ENCODE assay signal across 1 cellular context in the genomic region with DNA sequence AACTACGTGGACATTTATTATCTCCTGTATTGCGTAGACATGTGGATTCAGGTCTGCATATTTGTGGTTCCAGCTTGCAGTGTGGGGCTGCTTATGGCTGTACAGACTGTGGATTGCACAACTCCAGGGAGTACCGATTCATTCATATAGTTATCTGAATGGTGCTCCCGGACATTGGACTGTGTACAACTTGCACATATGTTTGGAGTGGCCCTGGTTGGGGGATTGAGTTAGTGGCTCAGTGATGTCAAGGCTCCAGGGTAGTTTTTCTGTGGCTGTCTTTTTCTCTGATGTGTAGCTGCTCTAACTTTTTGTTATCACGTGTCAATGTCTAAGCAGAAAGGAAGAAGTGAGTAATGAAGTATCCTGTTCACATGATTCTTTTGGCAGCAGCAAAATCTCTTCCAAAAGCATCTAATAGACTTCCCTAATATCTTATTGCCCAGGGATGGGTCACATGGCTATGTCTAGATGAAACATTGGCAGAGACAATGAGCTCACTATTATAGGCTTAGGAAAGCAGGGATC.
A peak's percentile ranks its signal among the peaks of the same experiment; 100 is the strongest.
TF ChIP-seq lines count a peak whose summit lies in the region.

No MANE protein-coding gene starts in this region.

TF ChIP-seq in HepG2, 621 proteins besides CTCF, POLR2A, EP300 and RAD21 (continued from another document and continues in another):
- TF ChIP-seq, protein P1, sequence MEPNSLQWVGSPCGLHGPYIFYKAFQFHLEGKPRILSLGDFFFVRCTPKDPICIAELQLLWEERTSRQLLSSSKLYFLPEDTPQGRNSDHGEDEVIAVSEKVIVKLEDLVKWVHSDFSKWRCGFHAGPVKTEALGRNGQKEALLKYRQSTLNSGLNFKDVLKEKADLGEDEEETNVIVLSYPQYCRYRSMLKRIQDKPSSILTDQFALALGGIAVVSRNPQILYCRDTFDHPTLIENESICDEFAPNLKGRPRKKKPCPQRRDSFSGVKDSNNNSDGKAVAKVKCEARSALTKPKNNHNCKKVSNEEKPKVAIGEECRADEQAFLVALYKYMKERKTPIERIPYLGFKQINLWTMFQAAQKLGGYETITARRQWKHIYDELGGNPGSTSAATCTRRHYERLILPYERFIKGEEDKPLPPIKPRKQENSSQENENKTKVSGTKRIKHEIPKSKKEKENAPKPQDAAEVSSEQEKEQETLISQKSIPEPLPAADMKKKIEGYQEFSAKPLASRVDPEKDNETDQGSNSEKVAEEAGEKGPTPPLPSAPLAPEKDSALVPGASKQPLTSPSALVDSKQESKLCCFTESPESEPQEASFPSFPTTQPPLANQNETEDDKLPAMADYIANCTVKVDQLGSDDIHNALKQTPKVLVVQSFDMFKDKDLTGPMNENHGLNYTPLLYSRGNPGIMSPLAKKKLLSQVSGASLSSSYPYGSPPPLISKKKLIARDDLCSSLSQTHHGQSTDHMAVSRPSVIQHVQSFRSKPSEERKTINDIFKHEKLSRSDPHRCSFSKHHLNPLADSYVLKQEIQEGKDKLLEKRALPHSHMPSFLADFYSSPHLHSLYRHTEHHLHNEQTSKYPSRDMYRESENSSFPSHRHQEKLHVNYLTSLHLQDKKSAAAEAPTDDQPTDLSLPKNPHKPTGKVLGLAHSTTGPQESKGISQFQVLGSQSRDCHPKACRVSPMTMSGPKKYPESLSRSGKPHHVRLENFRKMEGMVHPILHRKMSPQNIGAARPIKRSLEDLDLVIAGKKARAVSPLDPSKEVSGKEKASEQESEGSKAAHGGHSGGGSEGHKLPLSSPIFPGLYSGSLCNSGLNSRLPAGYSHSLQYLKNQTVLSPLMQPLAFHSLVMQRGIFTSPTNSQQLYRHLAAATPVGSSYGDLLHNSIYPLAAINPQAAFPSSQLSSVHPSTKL (CRISPR knock-in tag; IDR thresholded peaks at IDR 0.05): peak; percentile 93
- TF ChIP-seq, protein P2, sequence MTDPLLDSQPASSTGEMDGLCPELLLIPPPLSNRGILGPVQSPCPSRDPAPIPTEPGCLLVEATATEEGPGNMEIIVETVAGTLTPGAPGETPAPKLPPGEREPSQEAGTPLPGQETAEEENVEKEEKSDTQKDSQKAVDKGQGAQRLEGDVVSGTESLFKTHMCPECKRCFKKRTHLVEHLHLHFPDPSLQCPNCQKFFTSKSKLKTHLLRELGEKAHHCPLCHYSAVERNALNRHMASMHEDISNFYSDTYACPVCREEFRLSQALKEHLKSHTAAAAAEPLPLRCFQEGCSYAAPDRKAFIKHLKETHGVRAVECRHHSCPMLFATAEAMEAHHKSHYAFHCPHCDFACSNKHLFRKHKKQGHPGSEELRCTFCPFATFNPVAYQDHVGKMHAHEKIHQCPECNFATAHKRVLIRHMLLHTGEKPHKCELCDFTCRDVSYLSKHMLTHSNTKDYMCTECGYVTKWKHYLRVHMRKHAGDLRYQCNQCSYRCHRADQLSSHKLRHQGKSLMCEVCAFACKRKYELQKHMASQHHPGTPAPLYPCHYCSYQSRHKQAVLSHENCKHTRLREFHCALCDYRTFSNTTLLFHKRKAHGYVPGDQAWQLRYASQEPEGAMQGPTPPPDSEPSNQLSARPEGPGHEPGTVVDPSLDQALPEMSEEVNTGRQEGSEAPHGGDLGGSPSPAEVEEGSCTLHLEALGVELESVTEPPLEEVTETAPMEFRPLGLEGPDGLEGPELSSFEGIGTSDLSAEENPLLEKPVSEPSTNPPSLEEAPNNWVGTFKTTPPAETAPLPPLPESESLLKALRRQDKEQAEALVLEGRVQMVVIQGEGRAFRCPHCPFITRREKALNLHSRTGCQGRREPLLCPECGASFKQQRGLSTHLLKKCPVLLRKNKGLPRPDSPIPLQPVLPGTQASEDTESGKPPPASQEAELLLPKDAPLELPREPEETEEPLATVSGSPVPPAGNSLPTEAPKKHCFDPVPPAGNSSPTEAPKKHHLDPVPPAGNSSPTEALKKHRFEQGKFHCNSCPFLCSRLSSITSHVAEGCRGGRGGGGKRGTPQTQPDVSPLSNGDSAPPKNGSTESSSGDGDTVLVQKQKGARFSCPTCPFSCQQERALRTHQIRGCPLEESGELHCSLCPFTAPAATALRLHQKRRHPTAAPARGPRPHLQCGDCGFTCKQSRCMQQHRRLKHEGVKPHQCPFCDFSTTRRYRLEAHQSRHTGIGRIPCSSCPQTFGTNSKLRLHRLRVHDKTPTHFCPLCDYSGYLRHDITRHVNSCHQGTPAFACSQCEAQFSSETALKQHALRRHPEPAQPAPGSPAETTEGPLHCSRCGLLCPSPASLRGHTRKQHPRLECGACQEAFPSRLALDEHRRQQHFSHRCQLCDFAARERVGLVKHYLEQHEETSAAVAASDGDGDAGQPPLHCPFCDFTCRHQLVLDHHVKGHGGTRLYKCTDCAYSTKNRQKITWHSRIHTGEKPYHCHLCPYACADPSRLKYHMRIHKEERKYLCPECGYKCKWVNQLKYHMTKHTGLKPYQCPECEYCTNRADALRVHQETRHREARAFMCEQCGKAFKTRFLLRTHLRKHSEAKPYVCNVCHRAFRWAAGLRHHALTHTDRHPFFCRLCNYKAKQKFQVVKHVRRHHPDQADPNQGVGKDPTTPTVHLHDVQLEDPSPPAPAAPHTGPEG (CRISPR knock-in tag; IDR thresholded peaks at IDR 0.05): no peak
- TF ChIP-seq FOXK1 (CRISPR knock-in tag; IDR thresholded peaks at IDR 0.05; ENCODE audit: borderline replicate concordance, low read depth) (peak; percentile 43; the same call in 1 of the 2 replicates), ZNF24 (IDR thresholded peaks at IDR 0.05) (no peak), ZNF616 (CRISPR knock-in tag; IDR thresholded peaks at IDR 0.05; ENCODE audit: low read depth) (no peak), KLF12 (CRISPR knock-in tag; IDR thresholded peaks at IDR 0.05; ENCODE audit: borderline replicate concordance) (no peak), FOXP1 (IDR thresholded peaks at IDR 0.05) (no peak), FOXP1 (CRISPR knock-in tag; IDR thresholded peaks at IDR 0.05) (peak; percentile 78), HMG20B (CRISPR knock-in tag; conservative IDR thresholded peaks at IDR 0.05) (peak; percentile 69), NR2C2 (CRISPR knock-in tag; IDR thresholded peaks at IDR 0.05; ENCODE audit: borderline replicate concordance) (peak; percentile 38; the same call in 1 of the 2 replicates), SIN3A (IDR thresholded peaks at IDR 0.05; ENCODE audit: borderline replicate concordance, low read depth, low read length) (0 out of 2 replicates have a peak, but pooled peaks have one; percentile 40), NR2F2 (IDR thresholded peaks at IDR 0.05; ENCODE audit: borderline replicate concordance, low read depth) (0 out of 2 replicates have a peak, but pooled peaks have one; percentile 61), ZNF629 (CRISPR knock-in tag; conservative IDR thresholded peaks at IDR 0.05) (0 out of 2 replicates have a peak, but pooled peaks have one; percentile 24), PAF1 (CRISPR knock-in tag; IDR thresholded peaks at IDR 0.05) (no peak), NBN (conservative IDR thresholded peaks at IDR 0.05) (no peak), ZSCAN25 (CRISPR knock-in tag; IDR thresholded peaks at IDR 0.05) (no peak), FLYWCH1 (CRISPR knock-in tag; IDR thresholded peaks at IDR 0.05) (no peak), KDM3A (CRISPR knock-in tag; IDR thresholded peaks at IDR 0.05; ENCODE audit: low read depth) (peak; percentile 50; the same call in 1 of the 2 replicates), ZNF205 (CRISPR knock-in tag; IDR thresholded peaks at IDR 0.05) (peak; percentile 62; the same call in 1 of the 2 replicates), HOMEZ (CRISPR knock-in tag; IDR thresholded peaks at IDR 0.05; ENCODE audit: low read depth) (peak; percentile 93; the same call in 1 of the 2 replicates), MLX (CRISPR knock-in tag; IDR thresholded peaks at IDR 0.05) (peak; percentile 69; the same call in 1 of the 2 replicates)
- TF ChIP-seq, protein P3, sequence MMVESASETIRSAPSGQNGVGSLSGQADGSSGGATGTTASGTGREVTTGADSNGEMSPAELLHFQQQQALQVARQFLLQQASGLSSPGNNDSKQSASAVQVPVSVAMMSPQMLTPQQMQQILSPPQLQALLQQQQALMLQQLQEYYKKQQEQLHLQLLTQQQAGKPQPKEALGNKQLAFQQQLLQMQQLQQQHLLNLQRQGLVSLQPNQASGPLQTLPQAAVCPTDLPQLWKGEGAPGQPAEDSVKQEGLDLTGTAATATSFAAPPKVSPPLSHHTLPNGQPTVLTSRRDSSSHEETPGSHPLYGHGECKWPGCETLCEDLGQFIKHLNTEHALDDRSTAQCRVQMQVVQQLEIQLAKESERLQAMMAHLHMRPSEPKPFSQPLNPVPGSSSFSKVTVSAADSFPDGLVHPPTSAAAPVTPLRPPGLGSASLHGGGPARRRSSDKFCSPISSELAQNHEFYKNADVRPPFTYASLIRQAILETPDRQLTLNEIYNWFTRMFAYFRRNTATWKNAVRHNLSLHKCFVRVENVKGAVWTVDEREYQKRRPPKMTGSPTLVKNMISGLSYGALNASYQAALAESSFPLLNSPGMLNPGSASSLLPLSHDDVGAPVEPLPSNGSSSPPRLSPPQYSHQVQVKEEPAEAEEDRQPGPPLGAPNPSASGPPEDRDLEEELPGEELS (CRISPR knock-in tag; IDR thresholded peaks at IDR 0.05): peak; percentile 85
- TF ChIP-seq, protein P4, sequence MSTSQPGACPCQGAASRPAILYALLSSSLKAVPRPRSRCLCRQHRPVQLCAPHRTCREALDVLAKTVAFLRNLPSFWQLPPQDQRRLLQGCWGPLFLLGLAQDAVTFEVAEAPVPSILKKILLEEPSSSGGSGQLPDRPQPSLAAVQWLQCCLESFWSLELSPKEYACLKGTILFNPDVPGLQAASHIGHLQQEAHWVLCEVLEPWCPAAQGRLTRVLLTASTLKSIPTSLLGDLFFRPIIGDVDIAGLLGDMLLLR (CRISPR knock-in tag; IDR thresholded peaks at IDR 0.05): no peak
- TF ChIP-seq, protein P5, sequence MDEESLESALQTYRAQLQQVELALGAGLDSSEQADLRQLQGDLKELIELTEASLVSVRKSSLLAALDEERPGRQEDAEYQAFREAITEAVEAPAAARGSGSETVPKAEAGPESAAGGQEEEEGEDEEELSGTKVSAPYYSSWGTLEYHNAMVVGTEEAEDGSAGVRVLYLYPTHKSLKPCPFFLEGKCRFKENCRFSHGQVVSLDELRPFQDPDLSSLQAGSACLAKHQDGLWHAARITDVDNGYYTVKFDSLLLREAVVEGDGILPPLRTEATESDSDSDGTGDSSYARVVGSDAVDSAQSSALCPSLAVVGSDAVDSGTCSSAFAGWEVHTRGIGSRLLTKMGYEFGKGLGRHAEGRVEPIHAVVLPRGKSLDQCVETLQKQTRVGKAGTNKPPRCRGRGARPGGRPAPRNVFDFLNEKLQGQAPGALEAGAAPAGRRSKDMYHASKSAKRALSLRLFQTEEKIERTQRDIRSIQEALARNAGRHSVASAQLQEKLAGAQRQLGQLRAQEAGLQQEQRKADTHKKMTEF (CRISPR knock-in tag; IDR thresholded peaks at IDR 0.05): peak; percentile 77; the same call in 1 of the 2 replicates
- TF ChIP-seq, protein P6, sequence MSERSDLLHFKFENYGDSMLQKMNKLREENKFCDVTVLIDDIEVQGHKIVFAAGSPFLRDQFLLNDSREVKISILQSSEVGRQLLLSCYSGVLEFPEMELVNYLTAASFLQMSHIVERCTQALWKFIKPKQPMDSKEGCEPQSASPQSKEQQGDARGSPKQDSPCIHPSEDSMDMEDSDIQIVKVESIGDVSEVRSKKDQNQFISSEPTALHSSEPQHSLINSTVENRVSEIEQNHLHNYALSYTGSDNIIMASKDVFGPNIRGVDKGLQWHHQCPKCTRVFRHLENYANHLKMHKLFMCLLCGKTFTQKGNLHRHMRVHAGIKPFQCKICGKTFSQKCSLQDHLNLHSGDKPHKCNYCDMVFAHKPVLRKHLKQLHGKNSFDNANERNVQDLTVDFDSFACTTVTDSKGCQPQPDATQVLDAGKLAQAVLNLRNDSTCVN (CRISPR knock-in tag; IDR thresholded peaks at IDR 0.05; ENCODE audit: borderline replicate concordance): no peak
- TF ChIP-seq, protein P7, sequence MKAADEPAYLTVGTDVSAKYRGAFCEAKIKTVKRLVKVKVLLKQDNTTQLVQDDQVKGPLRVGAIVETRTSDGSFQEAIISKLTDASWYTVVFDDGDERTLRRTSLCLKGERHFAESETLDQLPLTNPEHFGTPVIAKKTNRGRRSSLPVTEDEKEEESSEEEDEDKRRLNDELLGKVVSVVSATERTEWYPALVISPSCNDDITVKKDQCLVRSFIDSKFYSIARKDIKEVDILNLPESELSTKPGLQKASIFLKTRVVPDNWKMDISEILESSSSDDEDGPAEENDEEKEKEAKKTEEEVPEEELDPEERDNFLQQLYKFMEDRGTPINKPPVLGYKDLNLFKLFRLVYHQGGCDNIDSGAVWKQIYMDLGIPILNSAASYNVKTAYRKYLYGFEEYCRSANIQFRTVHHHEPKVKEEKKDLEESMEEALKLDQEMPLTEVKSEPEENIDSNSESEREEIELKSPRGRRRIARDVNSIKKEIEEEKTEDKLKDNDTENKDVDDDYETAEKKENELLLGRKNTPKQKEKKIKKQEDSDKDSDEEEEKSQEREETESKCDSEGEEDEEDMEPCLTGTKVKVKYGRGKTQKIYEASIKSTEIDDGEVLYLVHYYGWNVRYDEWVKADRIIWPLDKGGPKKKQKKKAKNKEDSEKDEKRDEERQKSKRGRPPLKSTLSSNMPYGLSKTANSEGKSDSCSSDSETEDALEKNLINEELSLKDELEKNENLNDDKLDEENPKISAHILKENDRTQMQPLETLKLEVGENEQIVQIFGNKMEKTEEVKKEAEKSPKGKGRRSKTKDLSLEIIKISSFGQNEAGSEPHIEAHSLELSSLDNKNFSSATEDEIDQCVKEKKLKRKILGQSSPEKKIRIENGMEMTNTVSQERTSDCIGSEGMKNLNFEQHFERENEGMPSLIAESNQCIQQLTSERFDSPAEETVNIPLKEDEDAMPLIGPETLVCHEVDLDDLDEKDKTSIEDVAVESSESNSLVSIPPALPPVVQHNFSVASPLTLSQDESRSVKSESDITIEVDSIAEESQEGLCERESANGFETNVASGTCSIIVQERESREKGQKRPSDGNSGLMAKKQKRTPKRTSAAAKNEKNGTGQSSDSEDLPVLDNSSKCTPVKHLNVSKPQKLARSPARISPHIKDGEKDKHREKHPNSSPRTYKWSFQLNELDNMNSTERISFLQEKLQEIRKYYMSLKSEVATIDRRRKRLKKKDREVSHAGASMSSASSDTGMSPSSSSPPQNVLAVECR (CRISPR knock-in tag; IDR thresholded peaks at IDR 0.05; ENCODE audit: borderline replicate concordance): peak; percentile 54; the same call in 1 of the 2 replicates
